In the genomic region with DNA sequence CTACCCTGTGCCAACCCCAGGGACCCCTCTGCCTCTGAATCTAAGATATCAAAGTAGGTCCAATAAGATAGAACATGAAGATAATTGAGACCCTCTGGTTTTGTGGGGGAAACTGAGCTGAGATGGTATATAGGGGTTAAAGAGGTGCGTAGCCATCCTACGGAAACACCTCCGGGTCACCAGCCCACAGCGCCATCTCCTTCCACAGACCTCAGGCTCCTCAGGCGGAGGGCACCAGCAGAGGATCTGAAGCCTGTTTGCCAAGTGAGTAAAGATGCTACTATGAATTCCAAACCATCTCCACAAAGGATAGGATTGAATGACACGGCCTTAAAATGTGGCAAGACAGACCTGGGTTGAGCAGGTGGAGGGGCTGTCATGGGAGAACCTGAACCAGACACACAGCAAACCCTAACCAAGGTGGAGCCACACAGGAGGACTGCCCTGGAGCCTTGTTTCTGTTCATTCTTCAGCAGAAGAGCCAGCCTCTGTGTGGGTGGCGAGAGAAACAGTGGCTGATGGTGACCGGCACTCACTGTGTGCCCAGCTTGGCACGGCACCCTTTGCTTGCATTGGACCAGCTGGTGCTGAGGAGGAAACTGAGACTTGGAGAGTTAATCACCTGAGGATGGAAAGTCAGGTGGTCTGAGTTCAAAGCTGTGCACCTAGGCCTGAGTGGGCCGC, we compare ENCODE assay signal across 28 cellular contexts. TPM values are rescaled to one million over a fixed set of nuclear protein-coding genes. Genes with fewer than 3 reads are reported as not detected.
"Had no signal": no experiment of that assay in that cellular context is flagged by ENCODE, and none has a peak within 500 bp of the region (broad histone marks: within the 10 kb centered on the region; RNA-seq: fewer than 3 reads in every experiment).

No MANE protein-coding gene starts in this region.

- FAIRE-seq: kidney, urothelium cell line had no signal

- H3K27ac ChIP-seq: dorsolateral prefrontal cortex, epithelial cell of prostate, gastrocnemius medialis, neural progenitor cell, ovary, psoas muscle, sigmoid colon, testis, tibial artery had no signal

- H3K27me3 ChIP-seq: ovary, testis had no signal

- ATAC-seq: esophagus mucosa; gastrocnemius medialis; left lobe of liver; mucosa of descending colon; natural killer cell treated with Interleukin-12 subunit alpha and Interleukin-12 subunit beta and Interleukin-15 and Interleukin-18, amount 100 ng/mL, for 72 hours; psoas muscle; right cardiac atrium; stimulated activated memory B cell treated with anti-CD40 and anti-IgM and Interleukin-4, amounts not matched to agents 10 μg/mL and 1 μg/mL and 100 μg/mL, for 72 hours; stimulated activated naive CD8-positive, alpha-beta T cell treated with anti-CD3 and anti-CD28 coated beads, Interleukin-15, Interleukin-2, amounts not matched to agents 100 U/mL and 50 U/mL, for 24 hours had no signal

- H3K4me3 ChIP-seq: dorsolateral prefrontal cortex, gastrocnemius medialis, lung, mucosa of descending colon, neural progenitor cell, ovary, psoas muscle, sigmoid colon, testis, tibial artery had no signal

- H3K9me3 ChIP-seq: gastrocnemius medialis, ovary, testis had no signal

- H3K4me1 ChIP-seq: gastrocnemius medialis, psoas muscle, testis had no signal

- H3K36me3 ChIP-seq: gastrocnemius medialis, neural progenitor cell, ovary, sigmoid colon, tibial artery had no signal

- DNase-seq: effector CD4-positive, alpha-beta T cell; foreskin fibroblast; gastrocnemius medialis; head of caudate nucleus; kidney; mucosa of descending colon; naive B cell; ovary; psoas muscle; sigmoid colon; stimulated activated CD4-positive, alpha-beta T cell treated with anti-CD3 and anti-CD28 coated beads, Interleukin-4, amount 100 ng/mL, for 4 hours; stimulated activated naive CD8-positive, alpha-beta T cell treated with anti-CD3 and anti-CD28 coated beads, Interleukin-15, Interleukin-2, amounts not matched to agents 100 U/mL and 50 U/mL, for 24 hours; substantia nigra; testis; tibial artery had no signal

RNA-seq across cellular contexts. Expression of gene GBX2, which starts 10.2 kb away (rescaled TPM):
- total RNA-seq: esophagus mucosa; gastrocnemius medialis; kidney; left lobe of liver; liver; lung; mucosa of descending colon; natural killer cell treated with Interleukin-12 subunit alpha and Interleukin-12 subunit beta and Interleukin-15 and Interleukin-18, amount 100 ng/mL, for 72 hours; ovary; psoas muscle; renal cortical epithelial cell; right cardiac atrium; sigmoid colon; skeletal muscle tissue had no signal
